In genomic region chr7:106659963-106660861, GRCh38 we compare ENCODE assay signal across 1 cellular context.
TF ChIP-seq lines count a peak whose summit lies in the region.

No MANE protein-coding gene starts in this region.

TF ChIP-seq in HEK293, 187 proteins besides CTCF, POLR2A, EP300 and RAD21 (continued from another document):
- TF ChIP-seq ZNF518A (tag by site-specific recombination; conservative IDR thresholded peaks at IDR 0.05; ENCODE audit: low read depth): no peak; the same call in 1 of the 2 replicates
- no peak for TF ChIP-seq ZNF473 (tag by site-specific recombination; IDR thresholded peaks at IDR 0.05)
- no peak for TF ChIP-seq ZBTB7A (tag by site-specific recombination; IDR thresholded peaks at IDR 0.05; ENCODE audit: low read depth)
- 0 out of 2 replicates have a peak, but pooled peaks have one; percentile 16 for TF ChIP-seq ZNF76 (tag by site-specific recombination; IDR thresholded peaks at IDR 0.05; ENCODE audit: borderline replicate concordance, low read depth)
- TF ChIP-seq ZNF157 (tag by site-specific recombination; IDR thresholded peaks at IDR 0.05): no peak
- TF ChIP-seq SCRT2 (tag by site-specific recombination; IDR thresholded peaks at IDR 0.05): peak; percentile 94
- TF ChIP-seq ZNF132 (tag by site-specific recombination; IDR thresholded peaks at IDR 0.05; ENCODE audit: borderline replicate concordance): no peak
- no peak for TF ChIP-seq ZNF585B (tag by site-specific recombination; IDR thresholded peaks at IDR 0.05)
- peak; percentile 33; the same call in 1 of the 2 replicates for TF ChIP-seq KLF8 (tag by site-specific recombination; IDR thresholded peaks at IDR 0.05)
- no peak for TF ChIP-seq EGR2 (tag by site-specific recombination; IDR thresholded peaks at IDR 0.05; ENCODE audit: low read depth)
- peak; percentile 42; the same call in 1 of the 2 replicates for TF ChIP-seq PBX3 (CRISPR knock-in tag; IDR thresholded peaks at IDR 0.05)
- no peak for TF ChIP-seq WT1 (tag by site-specific recombination; IDR thresholded peaks at IDR 0.05)
- TF ChIP-seq ZBTB17 (tag by site-specific recombination; IDR thresholded peaks at IDR 0.05): peak; percentile 62
- TF ChIP-seq ZNF639 (tag by site-specific recombination; IDR thresholded peaks at IDR 0.05): 0 out of 2 replicates have a peak, but pooled peaks have one; percentile 32
- peak; percentile 85 for TF ChIP-seq ZNF561 (tag by site-specific recombination; IDR thresholded peaks at IDR 0.05; ENCODE audit: borderline replicate concordance)
- no peak for TF ChIP-seq PRDM2 (tag by site-specific recombination; IDR thresholded peaks at IDR 0.05; ENCODE audit: borderline replicate concordance)
- no peak for TF ChIP-seq ZNF571 (tag by site-specific recombination; IDR thresholded peaks at IDR 0.05)
- TF ChIP-seq ZBTB49 (tag by site-specific recombination; IDR thresholded peaks at IDR 0.05; ENCODE audit: low read depth): no peak
- TF ChIP-seq ZNF394 (tag by site-specific recombination; IDR thresholded peaks at IDR 0.05; ENCODE audit: borderline replicate concordance): peak; percentile 38; the same call in 1 of the 2 replicates
- TF ChIP-seq ZNF791 (tag by site-specific recombination; IDR thresholded peaks at IDR 0.05): no peak
- TF ChIP-seq GFI1B (tag by site-specific recombination; IDR thresholded peaks at IDR 0.05): no peak
- TF ChIP-seq ZNF169 (tag by site-specific recombination; IDR thresholded peaks at IDR 0.05): no peak
- TF ChIP-seq BCL11A (tag by site-specific recombination; IDR thresholded peaks at IDR 0.05; ENCODE audit: low read depth): no peak
- no peak for TF ChIP-seq ZNF266 (tag by site-specific recombination; IDR thresholded peaks at IDR 0.05; ENCODE audit: low read depth)
- TF ChIP-seq ZXDB (tag by site-specific recombination; IDR thresholded peaks at IDR 0.05): peak; percentile 40; the same call in 1 of the 2 replicates
- TF ChIP-seq ZNF398 (tag by site-specific recombination; IDR thresholded peaks at IDR 0.05): no peak
- TF ChIP-seq ZNF16 (tag by site-specific recombination; IDR thresholded peaks at IDR 0.05; ENCODE audit: low read depth): no peak
- TF ChIP-seq ZBTB6 (tag by site-specific recombination; IDR thresholded peaks at IDR 0.05): peak; percentile 22; the same call in 1 of the 2 replicates
- TF ChIP-seq ZBTB8A (tag by site-specific recombination; IDR thresholded peaks at IDR 0.05): peak; percentile 62
